14 cellular contexts compared by ENCODE assay signal in the genomic region with DNA sequence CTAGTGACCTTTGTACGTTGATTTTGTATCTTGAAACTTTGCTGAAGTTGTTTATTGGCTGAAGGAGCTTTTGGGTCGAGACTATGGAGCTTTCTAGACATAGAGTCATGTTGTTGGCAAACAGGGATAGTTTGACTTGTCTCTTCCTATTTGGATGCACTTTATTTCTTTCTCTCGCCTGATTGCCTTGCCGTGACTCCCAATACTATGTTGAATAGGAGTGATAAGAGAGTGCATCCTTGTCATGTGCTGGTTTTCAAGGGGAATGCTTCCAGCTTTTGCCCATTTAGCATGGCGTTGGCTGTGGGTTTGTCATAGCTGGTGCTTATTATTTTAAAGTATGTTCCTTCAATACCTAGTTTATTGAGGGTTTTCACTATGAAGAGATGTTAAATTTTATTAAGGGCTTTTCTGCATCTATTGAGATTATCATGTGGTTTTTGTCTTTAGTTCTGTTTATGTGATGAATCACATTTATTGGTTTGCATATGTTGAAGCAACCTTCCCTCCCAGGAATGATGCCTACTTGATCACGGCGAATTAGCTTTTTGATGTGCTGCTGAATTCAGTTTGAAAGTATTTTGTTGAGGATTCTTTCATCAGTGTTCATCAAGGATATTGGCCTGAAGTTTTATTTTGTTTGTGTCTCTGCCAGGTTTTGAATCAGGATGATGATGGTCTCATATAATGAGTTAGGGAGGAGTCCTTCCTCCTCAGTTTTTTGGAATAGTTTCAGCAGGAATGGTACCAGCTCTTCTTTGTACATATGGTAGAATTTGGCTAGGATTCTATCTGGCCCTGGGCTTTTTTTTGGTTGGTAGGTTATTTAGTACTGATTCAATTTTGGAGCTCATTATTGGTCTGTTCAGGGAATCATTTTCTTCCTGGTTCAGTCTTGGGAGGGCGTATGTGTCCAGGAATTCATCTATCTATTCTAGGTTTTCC.
A peak's percentile ranks its signal among the peaks of the same experiment; 100 is the strongest.
DNase-seq lines count a peak whose midpoint lies in the region; ATAC-seq and TF ChIP-seq lines count a peak whose summit lies in the region.
"Had no signal": no experiment of that assay in that cellular context is flagged by ENCODE, and none has a peak within 500 bp of the region (broad histone marks: within the 10 kb centered on the region; RNA-seq: fewer than 3 reads in every experiment).

No MANE protein-coding gene starts in this region.

- no peaks in the 10 kb centered on the region for H3K9me1 ChIP-seq in IMR-90 (ENCODE audit: insufficient read depth, low read length)

- no peak for TF ChIP-seq POLR2A in IMR-90 (IDR thresholded peaks at IDR 0.05; ENCODE audit: low read depth, low read length)

- no CpG with 5 or more reads among the region's 8 CpGs for WGBS in IMR-90 (ENCODE audit: extremely low coverage in 2 of 2, insufficient read length in 1 of 2), 2 experiments
- WGBS in mammary epithelial cell (ENCODE audit: low coverage, missing lambda C conversion rate), result 64% methylated on average over 8 of the region's 8 CpGs

- peak overlapping the region; percentile 49; the same call in 1 of the 2 replicates for H3K23ac ChIP-seq in IMR-90 (ENCODE audit: low read depth, low read length)

- no TSS peak for BruUV-seq in IMR-90 (replicated peaks; lab: Mats Ljungman, UMichigan)
- no TSS peak for BruUV-seq in mammary epithelial cell (replicated peaks; lab: Mats Ljungman, UMichigan)
- BruUV-seq in OCI-LY7 (replicated peaks; lab: Mats Ljungman, UMichigan), result no TSS peak

- intact Hi-C loops in IMR-90 (cut with micrococcal nuclease), result loop anchor here (5.0 kb wide), 1 partner anchor 207 kb away; no protein-coding TSS in a partner anchor
- intact Hi-C loops in mammary epithelial cell (cut with micrococcal nuclease), result loop anchor here (2.0 to 10.0 kb wide), 6 partner anchors 44 to 1304 kb away; partner anchors contain the start of genes CPEB2 and RAB28
- intact Hi-C loops in OCI-LY7 (cut with micrococcal nuclease; ENCODE audit: unreplicated experiment), result no loop called here

- peaks cover 4% of the 10 kb centered on the region for H3K4me1 ChIP-seq in IMR-90 (ENCODE audit: control insufficient read depth, insufficient read depth, low read length)
- H3K4me1 ChIP-seq in mammary epithelial cell (ENCODE audit: insufficient read depth, low read length), result peaks cover 46% of the 10 kb centered on the region
- H3K4me1 ChIP-seq in OCI-LY7 (ENCODE audit: insufficient read depth, low read length, poor library complexity, severe bottlenecking), result no peaks in the 10 kb centered on the region

- H3K4me2 ChIP-seq in IMR-90 (ENCODE audit: low read depth, low read length), result peak overlapping the region; percentile 61; the same call in 1 of the 2 replicates
- no peak overlapping the region for H3K4me2 ChIP-seq in mammary epithelial cell (ENCODE audit: insufficient read depth, low read depth, low read length)
- H3K4me2 ChIP-seq in OCI-LY7 (ENCODE audit: low read length), result no peak overlapping the region

- H3K4me3 ChIP-seq in IMR-90 (ENCODE audit: insufficient read depth, low read depth, low read length) (no peak overlapping the region), mammary epithelial cell (replicated peaks in 1 of 3; ENCODE audit: insufficient read depth in 1 of 3, low read depth in 2 of 3, low read length in 3 of 3) (no peak overlapping the region), OCI-LY7 (ENCODE audit: low read depth, low read length, poor library complexity, severe bottlenecking) (no peak overlapping the region)

- H4K20me1 ChIP-seq in IMR-90 (ENCODE audit: insufficient read depth, low read length) (no peaks in the 10 kb centered on the region), mammary epithelial cell (ENCODE audit: insufficient read depth, low read length) (no peaks in the 10 kb centered on the region), OCI-LY7 (ENCODE audit: insufficient read depth, low read length) (no peaks in the 10 kb centered on the region)

- POLR2A ChIA-PET in IMR-90 (lab: Charles Lee; ENCODE audit: unreplicated experiment) (no interaction called here), OCI-LY7 (lab: Charles Lee) (no interaction called here)

- H2AFZ ChIP-seq in IMR-90 (replicated peaks; ENCODE audit: low read length, poor library complexity), result no peak overlapping the region
- H2AFZ ChIP-seq in mammary epithelial cell (ENCODE audit: low read depth, low read length), result no peak overlapping the region
- no peak overlapping the region for H2AFZ ChIP-seq in OCI-LY7 (ENCODE audit: low read length)

- H2BK20ac ChIP-seq in IMR-90 (ENCODE audit: low read depth, low read length), result peak overlapping the region; percentile 72

- H3K14ac ChIP-seq in IMR-90 (replicated peaks; ENCODE audit: low read depth, low read length), result peak overlapping the region; percentile 32; the same call in 1 of the 2 replicates

- H2BK5ac ChIP-seq in IMR-90 (ENCODE audit: low read depth, low read length, poor library complexity, severe bottlenecking), result peak overlapping the region; percentile 74

- peak overlapping the region; percentile 76; the same call in 1 of the 2 replicates for H4K5ac ChIP-seq in IMR-90 (ENCODE audit: low read depth, low read length)

- H3K79me1 ChIP-seq in IMR-90 (ENCODE audit: low read depth in 1 of 2, low read length in 2 of 2), result no peaks in the 10 kb centered on the region

- dilution Hi-C loops in IMR-90 (cut with HindIII; ENCODE audit: low sequenced_read_pairs, unreplicated experiment), result no loop called here
- dilution Hi-C loops in mammary epithelial cell (cut with HindIII; ENCODE audit: low sequenced_read_pairs), result no loop called here

- no peak overlapping the region for H3K9ac ChIP-seq in IMR-90 (ENCODE audit: low read depth, low read length)
- H3K9ac ChIP-seq in mammary epithelial cell (ENCODE audit: insufficient read depth, low read length), result no peak overlapping the region

- H3K9me2 ChIP-seq in OCI-LY7 (ENCODE audit: insufficient read depth, low read length), result no peaks in the 10 kb centered on the region

- H3K27me3 ChIP-seq in IMR-90 (ENCODE audit: control insufficient read depth, insufficient read depth, low read length) (no peaks in the 10 kb centered on the region), mammary epithelial cell (ENCODE audit: insufficient read depth, low read length) (no peaks in the 10 kb centered on the region)

- TF ChIP-seq CTCF in AG09319 (IDR thresholded peaks at IDR 0.05; ENCODE audit: low read depth, low read length) (no peak), IMR-90 (conservative IDR thresholded peaks at IDR 0.05; ENCODE audit: low read depth, low read length) (no peak), mammary epithelial cell (conservative IDR thresholded peaks at IDR 0.05 in 1 of 2, IDR thresholded peaks at IDR 0.05 in 1 of 2; ENCODE audit: extremely low read depth in 1 of 2, insufficient read depth in 1 of 2, low read depth in 1 of 2, low read length in 2 of 2) (no peak), OCI-LY7 (conservative IDR thresholded peaks at IDR 0.05; ENCODE audit: low read length) (no peak)

- H3K9me3 ChIP-seq in IMR-90 (ENCODE audit: control insufficient read depth, insufficient read depth, low read length), result no peaks in the 10 kb centered on the region
- no peaks in the 10 kb centered on the region for H3K9me3 ChIP-seq in mammary epithelial cell (replicated peaks; ENCODE audit: insufficient read depth, low read length)
- H3K9me3 ChIP-seq in OCI-LY7 (ENCODE audit: low read length), result no peaks in the 10 kb centered on the region

- H2AK5ac ChIP-seq in IMR-90 (ENCODE audit: low read depth, low read length), result no peak overlapping the region

- peak overlapping the region; percentile 65; the same call in 1 of the 2 replicates for H4K91ac ChIP-seq in IMR-90 (ENCODE audit: insufficient read depth, low read depth, low read length)

- peak; percentile 70 for DNase-seq in AG09319 (ENCODE audit: extremely low read depth, low read depth)
- peak; percentile 91 for DNase-seq in IMR-90
- peak; percentile 88 for DNase-seq in mammary epithelial cell
- DNase-seq in kidney glomerular epithelial cell (lab: John Stamatoyannopoulos, UW), result peak; percentile 81
- DNase-seq in HuH-7.5 (ENCODE audit: low spot score), result no peak
- no peak for DNase-seq in SW480 (ENCODE audit: low spot score)
- DNase-seq in OCI-LY7 (ENCODE audit: low spot score), result no peak
- DNase-seq: activated B cell treated with CpG ODN at 0.5 μM for 24 hours; activated CD8-positive, alpha-beta memory T cell treated with anti-CD3 and anti-CD28 coated beads, Interleukin-2, amount 10 ng/mL, durations not matched to agents 7 days and 5 days; activated naive CD4-positive, alpha-beta T cell treated with Interleukin-2 at 50 U/mL for 16 hours; cerebellar nuclear complex; NCI-H1092 treated with DMSO at 0.1 percent for 48 hours; stimulated activated CD4-positive, alpha-beta T cell treated with anti-CD3 and anti-CD28 coated beads, Interleukin-12 subunit alpha, Interleukin-12 subunit beta, amount 100 ng/mL, for 4 hours had no signal

- H2BK15ac ChIP-seq in IMR-90 (ENCODE audit: low read depth, low read length), result peak overlapping the region; percentile 19; the same call in 1 of the 3 replicates

- no peak for TF ChIP-seq RAD21 in IMR-90 (IDR thresholded peaks at IDR 0.05; ENCODE audit: low read length)

- peak overlapping the region; percentile 90 for H3K18ac ChIP-seq in IMR-90 (ENCODE audit: low read depth, low read length)

- H2AK9ac ChIP-seq in IMR-90 (replicated peaks; ENCODE audit: low read depth, low read length, poor library complexity), result no peak overlapping the region

- no peak overlapping the region; a peak in 1 of 4 replicates for H4K8ac ChIP-seq in IMR-90 (ENCODE audit: low read depth in 2 of 2, low read length in 2 of 2)

- peak overlapping the region; percentile 53; the same call in 1 of the 2 replicates for H3K4ac ChIP-seq in IMR-90 (ENCODE audit: low read depth, low read length)

- peak overlapping the region; percentile 78 for H2BK120ac ChIP-seq in IMR-90 (ENCODE audit: low read depth, low read length)

- ATAC-seq in IMR-90 (ENCODE audit: low read depth) (peak; percentile 79), GM18907 (IDR thresholded peaks at IDR 0.05; ENCODE audit: unreplicated experiment) (no peak)
- ATAC-seq: activated CD8-positive, alpha-beta memory T cell treated with anti-CD3 and anti-CD28 coated beads, Interleukin-2, amount 10 ng/mL, durations not matched to agents 7 days and 5 days had no signal

- H3K27ac ChIP-seq in IMR-90 (ENCODE audit: insufficient read depth, low read length), result 0 out of 2 replicates have a peak overlapping the region, but pooled peaks have one; percentile 47
- peak overlapping the region; percentile 78 for H3K27ac ChIP-seq in mammary epithelial cell (ENCODE audit: insufficient read depth, low read depth, low read length)
- H3K27ac ChIP-seq in OCI-LY7 (ENCODE audit: low read depth, low read length, poor library complexity, severe bottlenecking), result no peak overlapping the region

- no peak overlapping the region for H3K56ac ChIP-seq in IMR-90 (ENCODE audit: extremely low read depth, insufficient read depth, low read length)

- no peaks in the 10 kb centered on the region for H3K36me3 ChIP-seq in IMR-90 (ENCODE audit: control insufficient read depth, insufficient read depth, low read length)
- H3K36me3 ChIP-seq in mammary epithelial cell (ENCODE audit: insufficient read depth, low read length), result no peaks in the 10 kb centered on the region
- no peaks in the 10 kb centered on the region for H3K36me3 ChIP-seq in OCI-LY7 (ENCODE audit: insufficient read depth, low read length)

- H3K79me2 ChIP-seq in mammary epithelial cell (ENCODE audit: insufficient read depth, low read length) (no peaks in the 10 kb centered on the region), OCI-LY7 (ENCODE audit: insufficient read depth, low read depth, low read length) (no peaks in the 10 kb centered on the region)

- in situ Hi-C loops in IMR-90 (cut with MboI; ENCODE audit: low sequenced_read_pairs) (no loop called here), mammary epithelial cell (cut with MboI; ENCODE audit: low sequenced_read_pairs in 2 of 2) (no loop called here)

- CTCF ChIA-PET in IMR-90 (lab: Yijun Ruan, JAX), result interaction anchor here (1.0 kb wide), 1 partner anchor 46 kb away, joined by 3 read pairs; no protein-coding TSS in a partner anchor
- CTCF ChIA-PET in mammary epithelial cell (lab: Charles Lee; ENCODE audit: low non-redundant PET), result interaction anchor here (0.6 kb wide), 1 partner anchor 270 kb away, joined by 5 read pairs; no protein-coding TSS in a partner anchor
- CTCF ChIA-PET in OCI-LY7 (lab: Charles Lee; ENCODE audit: unreplicated experiment), result no interaction called here

Comparison
In these comparisons a context has a peak if more than half of its experiments do, and no peak if none do; other contexts are left out.
1. DNase-seq: peak in AG09319 (single experiment), IMR-90 (single experiment), mammary epithelial cell (single experiment) and kidney glomerular epithelial cell (single experiment); none in HuH-7.5 (single experiment), SW480 (single experiment) and OCI-LY7 (single experiment).